9 cellular contexts compared by ENCODE assay signal in genomic region chr17:47204722-47205418, GRCh38. TPM values are rescaled to one million over a fixed set of nuclear protein-coding genes. Genes with fewer than 3 reads are reported as not detected.
DNase-seq lines count a peak whose midpoint lies in the region; ATAC-seq and TF ChIP-seq lines count a peak whose summit lies in the region.
"Had no signal": no experiment of that assay in that cellular context is flagged by ENCODE, and none has a peak within 500 bp of the region (broad histone marks: within the 10 kb centered on the region; RNA-seq: fewer than 3 reads in every experiment).

No MANE protein-coding gene starts in this region.

- H3K4me3 ChIP-seq in vagina = no peak overlapping the region

- no peaks in the 10 kb centered on the region for H3K27me3 ChIP-seq in vagina

- DNase-seq in DMS 273 (lab: John Stamatoyannopoulos, UW; ENCODE audit: unreplicated experiment) = peak; percentile 63
- DNase-seq in DMS 273 treated with DMSO at 0.1 percent for 48 hours (lab: John Stamatoyannopoulos, UW) = no peak
- no peak for DNase-seq in mesothelial cell of epicardium (ENCODE audit: low spot score in 2 of 2, unreplicated experiment in 2 of 2)
- DNase-seq in vagina (ENCODE audit: extremely low spot score in 2 of 2) = peak in 1 of 2 donors; percentile 89
- DNase-seq in dedifferentiated amniotic fluid mesenchymal stem cell (ENCODE audit: extremely low spot score) = no peak

- H3K27ac ChIP-seq in cingulate gyrus (ENCODE audit: low read depth, low read length) (peak overlapping the region; percentile 33), vagina (peak overlapping the region; percentile 45)
- H3K27ac ChIP-seq: 22Rv1 had no signal

- intact Hi-C loops in vagina (cut with DNase I) = no loop called here

- no peak overlapping the region for H3K4me3 Mint-ChIP-seq in mesothelial cell of epicardium

- peak; percentile 79 for TF ChIP-seq POLR2A in Raji (IDR thresholded peaks at IDR 0.05; ENCODE audit: insufficient read depth, low read depth, low read length)
- no peak for TF ChIP-seq POLR2A in vagina (IDR thresholded peaks at IDR 0.05)

- H3K9me3 Mint-ChIP-seq in mesothelial cell of epicardium = peaks cover 7% of the 10 kb centered on the region

- no peaks in the 10 kb centered on the region for H3K36me3 ChIP-seq in vagina

- ATAC-seq in HG02885 (IDR thresholded peaks at IDR 0.05; ENCODE audit: poor library complexity, unreplicated experiment) = peak; percentile 66

- TF ChIP-seq CTCF in mesothelial cell of epicardium (IDR thresholded peaks at IDR 0.05; ENCODE audit: unreplicated experiment) = no peak
- TF ChIP-seq CTCF in vagina (IDR thresholded peaks at IDR 0.05) = no peak

- H3K4me1 ChIP-seq in vagina = peaks cover 18% of the 10 kb centered on the region

- H3K4me1 Mint-ChIP-seq in mesothelial cell of epicardium = peaks cover 13% of the 10 kb centered on the region

- H3K27ac Mint-ChIP-seq in mesothelial cell of epicardium = peak overlapping the region; percentile 33

- H3K36me3 Mint-ChIP-seq in mesothelial cell of epicardium = no peaks in the 10 kb centered on the region

- no peaks in the 10 kb centered on the region for H3K9me3 ChIP-seq in vagina

- H3K27me3 Mint-ChIP-seq in mesothelial cell of epicardium (ENCODE audit: low read depth) = no peaks in the 10 kb centered on the region

RNA-seq across cellular contexts. Expression of gene MYL4, which starts 4.3 kb away (rescaled TPM):
- total RNA-seq in mesothelial cell of epicardium (1.0 to 1.6 TPM (median 1.1 TPM) in 3 replicates), vagina (not detected)

RNA-seq across cellular contexts. Expression of gene CDC27, which starts 15.8 kb away (rescaled TPM):
- 91.4 to 94.2 TPM (median 92.8 TPM) in 3 replicates for total RNA-seq in mesothelial cell of epicardium
- total RNA-seq in vagina = 91.1 TPM

RNA-seq across cellular contexts. Expression of gene ITGB3, which starts 48.8 kb away (rescaled TPM):
- total RNA-seq in mesothelial cell of epicardium (1.0 to 1.5 TPM (median 1.1 TPM) in 3 replicates), vagina (6.1 TPM)
